In genomic region chr15:37086521-37086920, GRCh38 we compare ENCODE assay signal across 19 cellular contexts. TPM values are rescaled to one million over a fixed set of nuclear protein-coding genes. Genes with fewer than 3 reads are reported as not detected.
A peak's percentile ranks its signal among the peaks of the same experiment; 100 is the strongest.
DNase-seq lines count a peak whose midpoint lies in the region; ATAC-seq, FAIRE-seq and TF ChIP-seq lines count a peak whose summit lies in the region.
"Had no signal": no experiment of that assay in that cellular context is flagged by ENCODE, and none has a peak within 500 bp of the region (broad histone marks: within the 10 kb centered on the region; RNA-seq: fewer than 3 reads in every experiment).

No MANE protein-coding gene starts in this region.

- POLR2A ChIA-PET in GM12878 (lab: Charles Lee) = interaction anchor here (0.6 to 2.6 kb wide), 4 partner anchors 10 to 1545 kb away, joined by 3 to 13 read pairs (median 3); no protein-coding TSS in a partner anchor

- CTCF ChIA-PET in GM12878 (lab: Yijun Ruan, JAX) = interaction anchor here (1.2 to 1.8 kb wide), 7 partner anchors 7 to 19 kb away, joined by 3 to 6 read pairs (median 4); no protein-coding TSS in a partner anchor

- in situ Hi-C loops in GM12878 (cut with MboI) = no loop called here

- intact Hi-C loops in GM12878 (cut with micrococcal nuclease; ENCODE audit: unreplicated experiment) = no loop called here

- DNase-seq in GM12878 (ENCODE audit: low read depth, low spot score) (no peak), superior temporal gyrus (ENCODE audit: extremely low spot score) (peak; percentile 44), SJCRH30 (no peak), mesenteric fat pad (ENCODE audit: low spot score) (no peak)
- DNase-seq in activated CD4-positive, alpha-beta T cell treated with anti-CD3 and anti-CD28 coated beads for 4 hours = no peak
- DNase-seq: activated CD4-positive, alpha-beta T cell treated with anti-CD3 and anti-CD28 coated beads, Interleukin-2, amount 50 U/mL, for 48 hours; activated CD4-positive, CD25-positive, alpha-beta regulatory T cell; activated CD8-positive, alpha-beta memory T cell treated with anti-CD3 and anti-CD28 coated beads, Interleukin-2, amount 50 U/mL, for 48 hours; effector memory CD4-positive, alpha-beta T cell; EL; HCEC 1CT; NCI-H1417 treated with DMSO at 0.1 percent for 48 hours; NCI-H446 treated with DMSO at 0.1 percent for 48 hours; stimulated activated CD4-positive, alpha-beta T cell treated with anti-CD3 and anti-CD28 coated beads, Interleukin-4, amount 100 ng/mL, for 24 hours; stimulated activated naive CD4-positive, alpha-beta T cell treated with Interleukin-2 at 50 U/mL for 16 hours had no signal

- H4K20me1 ChIP-seq in OCI-LY1 (ENCODE audit: insufficient read depth, low read length) (no peaks in the 10 kb centered on the region), GM12878 (ENCODE audit: control insufficient read depth, insufficient read depth) (no peaks in the 10 kb centered on the region)

- BruUV-seq in GM12878 (replicated peaks; lab: Mats Ljungman, UMichigan) = no TSS peak

- 0% methylated on average over 1 of the region's 1 CpG for WGBS in GM12878 (ENCODE audit: insufficient coverage, insufficient replicate concordance, low lambda C conversion rate, missing lambda C conversion rate)

- H3K4me3 ChIP-seq in OCI-LY1 (ENCODE audit: low read depth, low read length, poor library complexity, severe bottlenecking) (no peak overlapping the region), GM12878 (no peak overlapping the region), SJCRH30 (no peak overlapping the region)

- H3K9me3 ChIP-seq in OCI-LY1 (ENCODE audit: low read length) (no peaks in the 10 kb centered on the region), GM12878 (replicated peaks; ENCODE audit: control insufficient read depth, insufficient read depth, low read length) (no peaks in the 10 kb centered on the region), SJCRH30 (replicated peaks) (no peaks in the 10 kb centered on the region)

- peaks cover 90% of the 10 kb centered on the region for H3K36me3 ChIP-seq in OCI-LY1 (ENCODE audit: insufficient read depth, low read length)
- H3K36me3 ChIP-seq in GM12878 (ENCODE audit: control insufficient read depth in 2 of 2, insufficient read depth in 2 of 2, low read length in 1 of 2) = peaks cover 2 to 3% of the 10 kb centered on the region in 2 experiments; a peak in 3 of 4 replicates
- peaks cover 45% of the 10 kb centered on the region for H3K36me3 ChIP-seq in SJCRH30

- H3K4me1 ChIP-seq in OCI-LY1 (ENCODE audit: insufficient read depth, low read length, severe bottlenecking) = peaks cover 45% of the 10 kb centered on the region
- H3K4me1 ChIP-seq in GM12878 (ENCODE audit: control insufficient read depth, insufficient read depth, low read length) = no peaks in the 10 kb centered on the region
- no peaks in the 10 kb centered on the region for H3K4me1 ChIP-seq in SJCRH30

- no peak for TF ChIP-seq RAD21 in GM12878 (IDR thresholded peaks at IDR 0.05; ENCODE audit: insufficient read depth, low read depth, low read length)

- TF ChIP-seq CTCF in OCI-LY1 (IDR thresholded peaks at IDR 0.05; ENCODE audit: low read length) = no peak
- TF ChIP-seq CTCF in GM12878 (IDR thresholded peaks at IDR 0.05 in 2 of 3, conservative IDR thresholded peaks at IDR 0.05 in 1 of 3; ENCODE audit: control insufficient read depth in 2 of 3, extremely low read depth in 1 of 3, insufficient read depth in 1 of 3, low read depth in 3 of 3, low read length in 3 of 3) = no peak

- H3K9ac ChIP-seq in OCI-LY1 (ENCODE audit: low read length) (no peak overlapping the region), GM12878 (ENCODE audit: control insufficient read depth, insufficient read depth, low read length) (no peak overlapping the region)

- H3K79me2 ChIP-seq in OCI-LY1 (ENCODE audit: insufficient read depth, low read length) (peaks cover 45% of the 10 kb centered on the region), GM12878 (ENCODE audit: control insufficient read depth, insufficient read depth, low read length) (no peaks in the 10 kb centered on the region)

- FAIRE-seq in GM12878 (lab: Jason Lieb, UNC) = no peak
- FAIRE-seq in islet of Langerhans (lab: Jason Lieb, UNC) = peak; percentile 38

- H3K9me2 ChIP-seq in OCI-LY1 (ENCODE audit: low read depth, low read length) = no peaks in the 10 kb centered on the region

- RAD21 ChIA-PET in GM12878 (lab: Charles Lee; ENCODE audit: unreplicated experiment) = interaction anchor here (0.9 to 1.7 kb wide), 3 partner anchors 9 to 203 kb away, joined by 4 read pairs; no protein-coding TSS in a partner anchor

- no peaks in the 10 kb centered on the region for H3K27me3 ChIP-seq in OCI-LY1 (ENCODE audit: insufficient read depth, low read length)
- no peaks in the 10 kb centered on the region for H3K27me3 ChIP-seq in GM12878 (replicated peaks in 1 of 2; ENCODE audit: control insufficient read depth in 2 of 2, insufficient read depth in 2 of 2, low read length in 1 of 2)
- no peaks in the 10 kb centered on the region for H3K27me3 ChIP-seq in SJCRH30

- H3K27ac ChIP-seq in OCI-LY1 (ENCODE audit: low read depth, low read length, poor library complexity, severe bottlenecking) (peak overlapping the region; percentile 50), GM12878 (ENCODE audit: control insufficient read depth, insufficient read depth) (no peak overlapping the region), SJCRH30 (no peak overlapping the region)
- H3K27ac ChIP-seq: HL-60 had no signal

- TF ChIP-seq EP300 in GM12878 (IDR thresholded peaks at IDR 0.05; ENCODE audit: borderline replicate concordance in 1 of 2, control insufficient read depth in 1 of 2, low read depth in 2 of 2, low read length in 2 of 2) = no peak

- ATAC-seq in GM12878 = peak; percentile 27; the same call in 2 of the 3 replicates

- no peak overlapping the region for H2AFZ ChIP-seq in OCI-LY1 (ENCODE audit: low read length)
- H2AFZ ChIP-seq in GM12878 (ENCODE audit: control insufficient read depth, low read depth, low read length) = no peak overlapping the region

- TF ChIP-seq POLR2A in GM12878 (IDR thresholded peaks at IDR 0.05; ENCODE audit: low read depth, low read length) = no peak

- H3K4me2 ChIP-seq in OCI-LY1 (ENCODE audit: low read length) (no peak overlapping the region; the same call in 1 of the 2 replicates), GM12878 (ENCODE audit: control insufficient read depth, insufficient read depth) (no peak overlapping the region)

- SMC1A ChIA-PET in GM12878 (lab: Charles Lee; ENCODE audit: uncharacterized antibody, unreplicated experiment) = interaction anchor here (1.0 to 5.0 kb wide), 9 partner anchors 8 to 203 kb away, joined by 3 to 31 read pairs (median 4); no protein-coding TSS in a partner anchor

- no peaks in the 10 kb centered on the region for H3F3A ChIP-seq in OCI-LY1 (ENCODE audit: insufficient read depth, low read length)

TF ChIP-seq in GM12878, 131 proteins besides CTCF, POLR2A, EP300 and RAD21:
- TF ChIP-seq RB1 (IDR thresholded peaks at IDR 0.05; ENCODE audit: borderline replicate concordance) = no peak
- TF ChIP-seq BACH1 (IDR thresholded peaks at IDR 0.05; ENCODE audit: borderline replicate concordance) = no peak
- no peak for TF ChIP-seq SMC3 (IDR thresholded peaks at IDR 0.05; ENCODE audit: borderline replicate concordance, low read length)
- no peak for TF ChIP-seq MLLT1 (IDR thresholded peaks at IDR 0.05)
- no peak for TF ChIP-seq DPF2 (IDR thresholded peaks at IDR 0.05)
- no peak for TF ChIP-seq MTA2 (IDR thresholded peaks at IDR 0.05; ENCODE audit: low read depth)
TF ChIP-seq in GM12878: peak in this region for 0.

RNA-seq across cellular contexts. Expression of gene MEIS2, which starts 13.8 kb away (rescaled TPM):
- total RNA-seq in GM12878 (2013; cell fraction: nucleolus; rRNA removed) = 136 and 143 TPM in 2 replicates
- total RNA-seq in GM12878 (2014; rRNA removed) (35.2 and 38.6 TPM in 2 replicates), GM12878 (2014; rRNA removed; fragmentation: Illumina TruSeq; extraction: Trizol) (32.3 and 34.0 TPM in 2 replicates), GM12878 (2021) (33.4 and 34.8 TPM in 2 replicates), mesenteric fat pad (21.5 TPM)
- polyA plus RNA-seq in GM12878 (2011; ENCODE audit: low read depth) = 6.0 TPM
- polyA plus RNA-seq in GM12878 (2011; rRNA removed) (13.1 and 21.2 TPM in 2 replicates), GM12878 (2014; fragmentation: Illumina TruSeq; extraction: Trizol) (48.9 and 54.0 TPM in 2 replicates), GM12878 (2014; fragmentation: Nextera tagmentation; extraction: Ambion mirVana) (1 to 10 TPM; 9.2 to 9.4 TPM), GM12878 (2014; rRNA removed) (17.4 and 22.3 TPM in 2 replicates), GM12878 (2016; fragmentation: Nextera tagmentation; extraction: Ambion mirVana) (10 to 100 TPM; 16.9 to 19.7 TPM)
- 19.9 and 22.9 TPM in 2 replicates for polyA plus RNA-seq in GM12878 (2011; cell fraction: cytosol; rRNA removed)
- 49.1 and 52.6 TPM in 2 replicates for polyA plus RNA-seq in GM12878 (2011; cell fraction: nucleus; rRNA removed)
- polyA plus RNA-seq in GM12878 (2012) = 10.5 and 12.8 TPM in 2 replicates
- polyA minus RNA-seq in GM12878 (2011; rRNA and poly(A)+ RNA removed) = 47.6 and 57.6 TPM in 2 replicates
- 8.1 and 9.4 TPM in 2 replicates for polyA minus RNA-seq in GM12878 (2011; cell fraction: cytosol; rRNA and poly(A)+ RNA removed)
- polyA minus RNA-seq in GM12878 (2011; cell fraction: nucleus; rRNA and poly(A)+ RNA removed) = 88.5 and 167 TPM in 2 replicates
- 18.1 and 18.4 TPM in 2 replicates for total RNA-seq in SJCRH30 (2014; rRNA removed; shearing (Covaris generic))
- total RNA-seq: activated T-helper 2 cell treated with anti-CD3 and anti-CD28 coated beads, Interferon-gamma antibody, Interleukin-2, Interleukin-4, amounts not matched to agents 10 μg/mL and 5 μg/mL and 100 μg/mL, durations not matched to agents 14 hours and 24 hours and 36 hours had no signal
